ENCODE assay signal across 8 cellular contexts in the genomic region with DNA sequence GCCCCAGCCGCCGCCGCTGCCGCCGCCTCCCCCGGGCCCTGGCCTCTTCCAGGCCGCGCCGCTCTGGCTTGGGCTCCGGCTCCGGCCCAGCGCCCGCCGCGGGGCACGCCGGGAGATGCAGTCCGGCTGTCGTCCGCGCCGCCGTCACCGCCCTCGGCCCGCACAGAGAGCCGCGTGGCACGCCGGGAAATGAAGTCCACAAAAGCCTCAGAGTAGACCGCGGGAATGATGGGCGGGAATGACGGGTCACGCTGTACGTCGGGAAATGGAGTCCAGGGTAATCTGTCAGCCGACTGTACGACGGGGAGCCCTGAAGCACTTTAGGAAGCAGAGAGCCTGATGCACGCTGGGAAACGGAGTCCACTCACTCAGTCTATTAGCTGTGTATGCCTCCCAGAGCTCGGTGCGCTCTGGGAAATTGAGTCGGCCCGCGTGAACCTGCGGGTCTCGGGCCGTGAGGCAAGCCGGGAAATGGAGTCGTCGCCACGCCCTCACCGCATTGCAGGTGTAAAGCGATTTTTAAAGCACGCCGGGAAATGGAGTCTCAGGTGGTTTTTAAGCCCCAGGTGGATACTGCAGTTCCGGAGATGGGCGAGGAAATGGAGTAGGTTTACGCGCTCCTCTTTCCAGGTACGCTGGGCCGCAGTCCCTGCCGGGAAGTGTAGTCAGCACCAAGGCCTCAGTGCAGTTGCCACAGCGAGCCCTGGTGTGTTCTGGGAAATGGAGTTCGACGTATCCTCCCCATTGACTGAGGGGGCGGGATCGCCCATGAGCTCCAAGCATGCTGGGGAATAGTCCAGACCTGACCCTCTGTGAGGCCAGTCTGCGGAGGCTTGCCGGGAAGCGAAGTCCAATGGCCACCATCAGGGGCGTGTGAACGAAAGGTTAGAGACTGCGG. TPM values are rescaled to one million over a fixed set of nuclear protein-coding genes. Genes with fewer than 3 reads are reported as not detected.
DNase-seq lines count a peak whose midpoint lies in the region; ATAC-seq and TF ChIP-seq lines count a peak whose summit lies in the region.

Gene GSK3A, minus strand, starts transcription at position 91 of the 898 bp plus-strand sequence. CDS start 137 bp downstream, outside the sequence.

- H3K36me3 Mint-ChIP-seq in Calu3 (ENCODE audit: insufficient read depth, unreplicated experiment) = peaks cover 83% of the 10 kb centered on the region

- intact Hi-C loops in Calu3 (cut with micrococcal nuclease; ENCODE audit: unreplicated experiment) = loop anchor here (1.0 kb wide), 1 partner anchor 38 kb away; no protein-coding TSS in a partner anchor

- ATAC-seq in GM21447 (IDR thresholded peaks at IDR 0.05; ENCODE audit: unreplicated experiment) = peak; percentile 62

- H3K9me2 ChIP-seq in OCI-LY1 (ENCODE audit: low read depth, low read length) = no peaks in the 10 kb centered on the region

- peak within 1 kb of the TSS; percentile 70 for H3K9ac ChIP-seq in HUES64 (ENCODE audit: low read depth, low read length)
- H3K9ac ChIP-seq in OCI-LY1 (ENCODE audit: low read length) = peak within 1 kb of the TSS; percentile 83

- peak within 1 kb of the TSS; percentile 93 for H3K4me2 ChIP-seq in OCI-LY1 (ENCODE audit: low read length)

- H3F3A ChIP-seq in OCI-LY1 (ENCODE audit: insufficient read depth, low read length) = no peaks in the 10 kb centered on the region

- H3K9me3 Mint-ChIP-seq in Calu3 (ENCODE audit: low read depth, unreplicated experiment) = no peaks in the 10 kb centered on the region

- CTCF ChIA-PET in Calu3 (lab: Charles Lee) = interaction anchor here (0.6 to 2.7 kb wide), 19 partner anchors 9 to 1790 kb away, joined by 3 to 25 read pairs (median 4); partner anchors contain the start of genes PAFAH1B3, POU2F2 and PRR19

- BruUV-seq in Calu3 (replicated peaks; lab: Mats Ljungman, UMichigan) = no TSS peak

- H3K27me3 Mint-ChIP-seq in Calu3 (ENCODE audit: unreplicated experiment) = no peaks in the 10 kb centered on the region

- peak; percentile 12 for TF ChIP-seq CTCF in Calu3 (IDR thresholded peaks at IDR 0.05; ENCODE audit: unreplicated experiment)
- no peak for TF ChIP-seq CTCF in OCI-LY1 (IDR thresholded peaks at IDR 0.05; ENCODE audit: low read length)

- H3K27ac ChIP-seq in HUES64 (ENCODE audit: low read depth, low read length) = peak within 1 kb of the TSS; percentile 52
- H3K27ac ChIP-seq in OCI-LY1 (ENCODE audit: low read depth, low read length, poor library complexity, severe bottlenecking) = peak within 1 kb of the TSS; percentile 91

- H4K20me1 ChIP-seq in OCI-LY1 (ENCODE audit: insufficient read depth, low read length) = no peaks in the 10 kb centered on the region

- in situ Hi-C loops in endometrial microvascular endothelial cells (cut with HindIII; ENCODE audit: inconsistent ontology term, low pct_unique_long_range_greater_than_20kb, low sequenced_read_pairs) = no loop called here

- H3K79me2 ChIP-seq in OCI-LY1 (ENCODE audit: insufficient read depth, low read length) = peaks cover 9% of the 10 kb centered on the region

- H3K4me1 Mint-ChIP-seq in Calu3 (ENCODE audit: low read depth, unreplicated experiment) = peaks cover 40% of the 10 kb centered on the region

- DNase-seq in Calu3 = peak; percentile 98
- DNase-seq in activated CD8-positive, alpha-beta memory T cell treated with anti-CD3 and anti-CD28 coated beads, Interleukin-2, amount 50 U/mL, for 4 hours = peak; percentile 96
- peak; percentile 99 for DNase-seq in mesenteric fat pad (ENCODE audit: low spot score)
- DNase-seq in stimulated activated CD8-positive, alpha-beta memory T cell treated with anti-CD3 and anti-CD28 coated beads, Interleukin-15, amount 100 ng/mL, for 24 hours (ENCODE audit: low read depth) = peak; percentile 76

- peaks cover 9% of the 10 kb centered on the region; the same call in 1 of the 2 replicates for H3K4me1 ChIP-seq in HUES64 (ENCODE audit: insufficient read depth, low read length)
- peaks cover 16% of the 10 kb centered on the region for H3K4me1 ChIP-seq in OCI-LY1 (ENCODE audit: insufficient read depth, low read length, severe bottlenecking)

- H3K27me3 ChIP-seq in HUES64 (ENCODE audit: insufficient read depth, low read length) = no peaks in the 10 kb centered on the region
- no peaks in the 10 kb centered on the region for H3K27me3 ChIP-seq in OCI-LY1 (ENCODE audit: insufficient read depth, low read length)

- H3K9me3 ChIP-seq in HUES64 (ENCODE audit: insufficient read depth, low read depth, low read length) (no peaks in the 10 kb centered on the region), OCI-LY1 (ENCODE audit: low read length) (no peaks in the 10 kb centered on the region)

- H3K27ac Mint-ChIP-seq in Calu3 (ENCODE audit: unreplicated experiment) = peak within 1 kb of the TSS; percentile 79

- peaks cover 10% of the 10 kb centered on the region; the same call in 1 of the 2 replicates for H3K36me3 ChIP-seq in HUES64 (ENCODE audit: insufficient read depth, low read length)
- H3K36me3 ChIP-seq in OCI-LY1 (ENCODE audit: insufficient read depth, low read length) = peaks cover 16% of the 10 kb centered on the region; the same call in 1 of the 2 replicates

- under 1% methylated on average over 76 of the region's 76 CpGs for WGBS in HUES64

- H3K4me3 ChIP-seq in HUES64 (ENCODE audit: low read length) (peak within 1 kb of the TSS; percentile 75), OCI-LY1 (ENCODE audit: low read depth, low read length, poor library complexity, severe bottlenecking) (peak within 1 kb of the TSS; percentile 67)

- H2AFZ ChIP-seq in OCI-LY1 (ENCODE audit: low read length) = no peak within 1 kb of the TSS

- H3K4me3 Mint-ChIP-seq in Calu3 (ENCODE audit: low read depth, unreplicated experiment) = peak within 1 kb of the TSS; percentile 75

RNA-seq across cellular contexts. Expression of gene GSK3A, which starts in this region (rescaled TPM):
- total RNA-seq in Calu3 (2022) = 58.8 and 60.6 TPM in 2 replicates
- polyA plus RNA-seq in HUES64 (2013, experiment 1 of 2) = 48.5 TPM
- polyA plus RNA-seq in HUES64 (2013, experiment 2 of 2) = 51.0 TPM
- 33.9 TPM for total RNA-seq in endometrial microvascular endothelial cells (ENCODE audit: inconsistent ontology term)
- total RNA-seq in mesenteric fat pad = 36.0 TPM

Comparison
In these comparisons a context has a peak if more than half of its experiments do, and no peak if none do; other contexts are left out.
1. Peak in every context shown above with its lines: DNase-seq, ATAC-seq, H3K4me3 ChIP-seq and H3K27ac ChIP-seq.